8 cellular contexts compared by ENCODE assay signal in genomic region chr12:9284724-9285123, GRCh38.
DNase-seq lines count a peak whose midpoint lies in the region; ATAC-seq and TF ChIP-seq lines count a peak whose summit lies in the region.
"Not testable (repeated sequence)": the region's sequence is repeated elsewhere in the genome, so short reads cannot be mapped to it uniquely, and the experiment has no call there.

No MANE protein-coding gene starts in this region.

- H3K9me3 ChIP-seq in DOHH2 (ENCODE audit: control insufficient read depth, insufficient read depth, low read length); PC-9 (ENCODE audit: insufficient read depth, low read depth); naive thymus-derived CD4-positive, alpha-beta T cell (ENCODE audit: control insufficient read depth in 2 of 3, low read length in 3 of 3): not testable (repeated sequence)

- not testable (repeated sequence) for H3K9me3 Mint-ChIP-seq in activated naive CD4-positive, alpha-beta T cell treated with anti-CD3 and anti-CD28 coated beads for 36 hours; naive thymus-derived CD4-positive, alpha-beta T cell; type B pancreatic cell

- not testable (repeated sequence) for H3F3A ChIP-seq in DOHH2 (ENCODE audit: control insufficient read depth, insufficient read depth); PC-9 (ENCODE audit: insufficient read depth, low read depth)

- peak overlapping the region; percentile 90 for H3K4me3 Mint-ChIP-seq in activated naive CD4-positive, alpha-beta T cell treated with anti-CD3 and anti-CD28 coated beads for 36 hours
- peak overlapping the region in 6 of 10 donors; percentile 37 to 98 (median 94) for H3K4me3 Mint-ChIP-seq in naive thymus-derived CD4-positive, alpha-beta T cell
- peak overlapping the region; percentile 96 for H3K4me3 Mint-ChIP-seq in type B pancreatic cell

- not testable (repeated sequence) for H2AFZ ChIP-seq in PC-9

- CTCF ChIA-PET in PC-9 (lab: Charles Lee); activated naive CD4-positive, alpha-beta T cell treated with anti-CD3 and anti-CD28 coated beads for 36 hours (lab: Charles Lee); naive thymus-derived CD4-positive, alpha-beta T cell (lab: Charles Lee): not testable (repeated sequence)

- H3K36me3 ChIP-seq in DOHH2 (ENCODE audit: control insufficient read depth, low read length); PC-9 (ENCODE audit: low read depth); naive thymus-derived CD4-positive, alpha-beta T cell (ENCODE audit: control insufficient read depth in 2 of 3, insufficient read depth in 3 of 3, low read length in 3 of 3): not testable (repeated sequence)

- H3K27ac ChIP-seq in DOHH2 (ENCODE audit: low read depth, low read length): 0 out of 2 replicates have a peak overlapping the region, but pooled peaks have one; percentile 81
- H3K27ac ChIP-seq in PC-9; naive thymus-derived CD4-positive, alpha-beta T cell (ENCODE audit: low read depth, low read length): not testable (repeated sequence)

- not testable (repeated sequence) for TF ChIP-seq CTCF in DOHH2 (IDR thresholded peaks at IDR 0.05; ENCODE audit: low read depth, low read length, poor library complexity, severe bottlenecking); PC-9 (conservative IDR thresholded peaks at IDR 0.05); epithelial cell of esophagus (IDR thresholded peaks at IDR 0.05; ENCODE audit: insufficient read depth, low read depth, low read length, missing control alignments); type B pancreatic cell (conservative IDR thresholded peaks at IDR 0.05)

- H3K4me1 Mint-ChIP-seq in activated naive CD4-positive, alpha-beta T cell treated with anti-CD3 and anti-CD28 coated beads for 36 hours (ENCODE audit: low read depth); type B pancreatic cell (ENCODE audit: unreplicated experiment): not testable (repeated sequence)
- peaks cover 0 to 13% (median 4%) of the 10 kb centered on the region in 7 donors for H3K4me1 Mint-ChIP-seq in naive thymus-derived CD4-positive, alpha-beta T cell

- POLR2A ChIA-PET in PC-9 (lab: Charles Lee; ENCODE audit: unreplicated experiment); naive thymus-derived CD4-positive, alpha-beta T cell (lab: Charles Lee): not testable (repeated sequence)

- intact Hi-C loops in PC-9 (cut with micrococcal nuclease; ENCODE audit: unreplicated experiment): not testable (repeated sequence)
- intact Hi-C loops in activated naive CD4-positive, alpha-beta T cell treated with anti-CD3 and anti-CD28 coated beads for 36 hours (cut with micrococcal nuclease): loop anchor here (5.0 kb wide), 1 partner anchor 332 kb away; no protein-coding TSS in a partner anchor
- intact Hi-C loops in naive thymus-derived CD4-positive, alpha-beta T cell (cut with micrococcal nuclease): loop anchor here in 1 of 2 donors (5.0 kb wide), 3 partner anchors 583 to 1083 kb away; partner anchors contain the start of genes CLEC2B and GABARAPL1

- DNase-seq in PC-9; activated naive CD4-positive, alpha-beta T cell treated with anti-CD3 and anti-CD28 coated beads for 36 hours; epithelial cell of esophagus (ENCODE audit: low read depth); naive thymus-derived CD4-positive, alpha-beta T cell; type B pancreatic cell (ENCODE audit: extremely low spot score, unreplicated experiment): not testable (repeated sequence)

- not testable (repeated sequence) for H4K20me1 ChIP-seq in DOHH2 (ENCODE audit: control insufficient read depth, insufficient read depth, low read depth, low read length); PC-9 (ENCODE audit: insufficient read depth)

- H3K4me1 ChIP-seq in DOHH2 (ENCODE audit: control insufficient read depth, low read length); PC-9 (replicated peaks; ENCODE audit: insufficient read depth); naive thymus-derived CD4-positive, alpha-beta T cell (ENCODE audit: control insufficient read depth in 2 of 2, insufficient read depth in 2 of 2, low read length in 2 of 2): not testable (repeated sequence)

- not testable (repeated sequence) for BruUV-seq in PC-9 (replicated peaks; lab: Mats Ljungman, UMichigan)

- peak overlapping the region; percentile 97 for H3K27ac Mint-ChIP-seq in activated naive CD4-positive, alpha-beta T cell treated with anti-CD3 and anti-CD28 coated beads for 36 hours
- H3K27ac Mint-ChIP-seq in naive thymus-derived CD4-positive, alpha-beta T cell: peak overlapping the region in 2 of 9 donors; percentile 94 to 96
- peak overlapping the region; percentile 98 for H3K27ac Mint-ChIP-seq in type B pancreatic cell

- H3K9me2 ChIP-seq in DOHH2 (replicated peaks; ENCODE audit: control insufficient read depth, low read length); PC-9 (ENCODE audit: insufficient read depth): not testable (repeated sequence)

- H3K79me2 ChIP-seq in DOHH2 (ENCODE audit: control insufficient read depth, low read length): peaks cover 23% of the 10 kb centered on the region
- H3K79me2 ChIP-seq in PC-9 (ENCODE audit: low read depth): not testable (repeated sequence)

- H3K4me2 ChIP-seq in DOHH2 (ENCODE audit: low read length) (peak overlapping the region; percentile 81), PC-9 (peak overlapping the region; percentile 82)

- H3K27me3 ChIP-seq in DOHH2 (ENCODE audit: control insufficient read depth, low read length); PC-9 (ENCODE audit: insufficient read depth, low read depth); naive thymus-derived CD4-positive, alpha-beta T cell (ENCODE audit: control insufficient read depth in 2 of 2, insufficient read depth in 2 of 2, low read length in 2 of 2): not testable (repeated sequence)

- H3K4me3 ChIP-seq in DOHH2 (ENCODE audit: low read length) (peak overlapping the region; percentile 89), PC-9 (peak overlapping the region; percentile 76), epithelial cell of esophagus (ENCODE audit: low read length) (peak overlapping the region; percentile 49)
- not testable (repeated sequence) for H3K4me3 ChIP-seq in naive thymus-derived CD4-positive, alpha-beta T cell (ENCODE audit: low read length)

- not testable (repeated sequence) for H3K36me3 Mint-ChIP-seq in activated naive CD4-positive, alpha-beta T cell treated with anti-CD3 and anti-CD28 coated beads for 36 hours (ENCODE audit: low read depth); naive thymus-derived CD4-positive, alpha-beta T cell; type B pancreatic cell

- ATAC-seq in GM21619 (IDR thresholded peaks at IDR 0.05; ENCODE audit: unreplicated experiment): peak; percentile 11
- ATAC-seq in HG03460 (IDR thresholded peaks at IDR 0.05; ENCODE audit: unreplicated experiment): peak; percentile 2
- ATAC-seq in naive thymus-derived CD4-positive, alpha-beta T cell: not testable (repeated sequence)

- not testable (repeated sequence) for H3K27me3 Mint-ChIP-seq in activated naive CD4-positive, alpha-beta T cell treated with anti-CD3 and anti-CD28 coated beads for 36 hours (ENCODE audit: low read depth)
- H3K27me3 Mint-ChIP-seq in naive thymus-derived CD4-positive, alpha-beta T cell: peaks cover 0 to 13% (median 5%) of the 10 kb centered on the region in 5 donors
- H3K27me3 Mint-ChIP-seq in type B pancreatic cell: peaks cover 12% of the 10 kb centered on the region
